ENCODE assay signal across 19 cellular contexts in genomic region chrX:2401201-2401589, GRCh38.
A peak's percentile ranks its signal among the peaks of the same experiment; 100 is the strongest.
DNase-seq lines count a peak whose midpoint lies in the region; ATAC-seq, FAIRE-seq and TF ChIP-seq lines count a peak whose summit lies in the region.
"Had no signal": no experiment of that assay in that cellular context is flagged by ENCODE, and none has a peak within 500 bp of the region (broad histone marks: within the 10 kb centered on the region; RNA-seq: fewer than 3 reads in every experiment).

No MANE protein-coding gene starts in this region.

- H3K4me3 ChIP-seq in astrocyte (ENCODE audit: insufficient read depth, low read depth, low read length) (peak overlapping the region; percentile 33), foreskin fibroblast (ENCODE audit: low read depth in 1 of 2, low read length in 2 of 2) (no peak overlapping the region)

- no peak for ATAC-seq in HG02588 (IDR thresholded peaks at IDR 0.05; ENCODE audit: unreplicated experiment)
- no peak for ATAC-seq in HG03378 (IDR thresholded peaks at IDR 0.05; ENCODE audit: unreplicated experiment)
- ATAC-seq: activated CD4-positive, alpha-beta T cell treated with anti-CD3 and anti-CD28 coated beads for 36 hours had no signal

- H3K27me3 ChIP-seq in astrocyte (ENCODE audit: insufficient read depth, low read length), result no peaks in the 10 kb centered on the region

- H3K4me1 ChIP-seq in astrocyte (ENCODE audit: insufficient read depth, low read length), result peaks cover 24% of the 10 kb centered on the region

- peak overlapping the region; percentile 40 for H3K27ac ChIP-seq in astrocyte (ENCODE audit: low read depth, low read length)

- DNase-seq in ELR (ENCODE audit: low read depth) (peak; percentile 37), astrocyte (ENCODE audit: low read depth) (peak; percentile 35), foreskin fibroblast (peak; percentile 50 to 63), retina (peak; percentile 9), cerebellar nuclear complex (lab: John Stamatoyannopoulos, UW) (no peak), NCI-H69 (lab: John Stamatoyannopoulos, UW) (no peak)
- DNase-seq: activated CD4-positive, alpha-beta T cell treated with anti-CD3 and anti-CD28 coated beads for 36 hours; aorta; C1 segment of cervical spinal cord; effector memory CD4-positive, alpha-beta T cell; mesenchymal stem cell; NCI-H1436 treated with DMSO at 0.1 percent for 48 hours; NCI-H524 treated with DMSO at 0.1 percent for 48 hours; posterior cingulate gyrus; stimulated activated CD4-positive, alpha-beta T cell treated with anti-CD3 and anti-CD28 coated beads, Interleukin-4, amount 100 ng/mL, for 4 hours; stimulated activated naive CD4-positive, alpha-beta T cell; T-helper 1 cell had no signal

- H3K4me3 Mint-ChIP-seq in astrocyte (ENCODE audit: unreplicated experiment), result no peak overlapping the region
- H3K4me3 Mint-ChIP-seq: activated CD4-positive, alpha-beta T cell treated with anti-CD3 and anti-CD28 coated beads for 36 hours had no signal

- H3K9me3 ChIP-seq in astrocyte (ENCODE audit: insufficient read depth, low read depth, low read length), result no peaks in the 10 kb centered on the region

- no peaks in the 10 kb centered on the region for H3K27me3 Mint-ChIP-seq in astrocyte (ENCODE audit: low read depth, unreplicated experiment)
- H3K27me3 Mint-ChIP-seq: activated CD4-positive, alpha-beta T cell treated with anti-CD3 and anti-CD28 coated beads for 36 hours had no signal

- peak overlapping the region; percentile 73 for H3K9ac ChIP-seq in astrocyte (ENCODE audit: low read length)

- H3K27ac Mint-ChIP-seq in astrocyte (ENCODE audit: unreplicated experiment), result no peak overlapping the region
- H3K27ac Mint-ChIP-seq: activated CD4-positive, alpha-beta T cell treated with anti-CD3 and anti-CD28 coated beads for 36 hours had no signal

- no peaks in the 10 kb centered on the region for H3K36me3 ChIP-seq in astrocyte (ENCODE audit: insufficient read depth, low read length)

- H3K9me3 Mint-ChIP-seq in astrocyte (ENCODE audit: unreplicated experiment), result no peaks in the 10 kb centered on the region

- FAIRE-seq in astrocyte (lab: Jason Lieb, UNC), result no peak

- peaks cover 10% of the 10 kb centered on the region for H3K4me1 Mint-ChIP-seq in astrocyte (ENCODE audit: low read depth, unreplicated experiment)
- H3K4me1 Mint-ChIP-seq: activated CD4-positive, alpha-beta T cell treated with anti-CD3 and anti-CD28 coated beads for 36 hours had no signal

- H2AFZ ChIP-seq in astrocyte (ENCODE audit: low read depth, low read length), result no peak overlapping the region

- H3K79me2 ChIP-seq in astrocyte (ENCODE audit: insufficient read depth, low read length), result no peaks in the 10 kb centered on the region

- TF ChIP-seq CTCF in astrocyte (IDR thresholded peaks at IDR 0.05; ENCODE audit: insufficient read depth, low read depth, low read length) (no peak), foreskin fibroblast (IDR thresholded peaks at IDR 0.05; ENCODE audit: low read depth, low read length) (no peak)

- H3K4me2 ChIP-seq in astrocyte (ENCODE audit: low read length), result peak overlapping the region; percentile 80

- H4K20me1 ChIP-seq in astrocyte (ENCODE audit: insufficient read depth, low read length), result peaks cover 9% of the 10 kb centered on the region

- peaks cover 6% of the 10 kb centered on the region for H3K36me3 Mint-ChIP-seq in astrocyte (ENCODE audit: low read depth, unreplicated experiment)

Comparison
In these comparisons a context has a peak if more than half of its experiments do, and no peak if none do; other contexts are left out.
1. DNase-seq: peak in ELR (single experiment), astrocyte (single experiment), foreskin fibroblast (2 of 2) and retina (single experiment); none in cerebellar nuclear complex (0 of 2) and NCI-H69 (single experiment).